2 cellular contexts compared by ENCODE assay signal in the genomic region with DNA sequence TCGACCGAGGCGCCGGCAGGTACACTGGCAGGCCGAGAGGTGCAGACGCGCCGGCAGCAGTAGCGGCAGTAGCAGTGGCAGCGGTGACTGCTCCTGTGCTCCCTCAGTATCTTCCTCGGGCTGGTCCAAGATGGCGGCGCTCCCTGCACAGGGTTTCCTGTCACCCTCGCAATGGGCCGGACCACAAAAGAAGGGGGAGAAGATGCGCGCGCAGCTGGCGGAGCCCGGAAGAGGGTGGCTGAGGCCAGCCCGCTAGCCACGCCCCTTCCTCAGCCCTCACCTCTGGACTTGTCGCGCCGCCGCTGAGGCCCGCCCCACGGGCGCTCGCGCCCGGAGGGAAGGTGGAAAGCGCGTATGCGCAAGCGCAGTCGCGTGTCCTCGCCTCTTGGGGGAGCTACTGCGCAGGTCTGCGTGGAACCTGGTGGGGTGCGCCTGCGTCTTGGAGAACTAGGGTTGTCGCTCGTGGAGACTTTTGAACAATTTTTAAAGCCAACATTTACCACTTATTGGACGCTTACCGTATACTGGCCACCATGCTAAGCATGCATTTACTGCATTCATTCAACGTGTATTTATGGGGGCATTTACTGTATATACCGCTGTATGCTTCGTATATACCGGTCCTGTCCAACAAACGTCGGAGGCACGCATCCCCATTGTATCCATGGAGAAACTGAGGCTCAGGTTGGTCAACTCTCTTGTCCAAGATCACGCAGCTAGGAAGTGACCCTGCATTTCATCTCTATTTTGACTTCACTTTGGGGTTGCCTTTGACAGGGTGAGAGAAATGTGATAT.
TF ChIP-seq lines count a peak whose summit lies in the region.

Gene RAB14 (minus strand): TSS at position 132 of the 796 bp plus-strand sequence. CDS start 8,457 bp downstream, outside the sequence.

TF ChIP-seq in IMR-90, 13 proteins besides CTCF, POLR2A, EP300 and RAD21:
- TF ChIP-seq USF2 (IDR thresholded peaks at IDR 0.05; ENCODE audit: low read depth, low read length): no peak
- peak; percentile 78 for TF ChIP-seq MAZ (IDR thresholded peaks at IDR 0.05; ENCODE audit: borderline replicate concordance, low read depth, low read length)
- peak; percentile 91; the same call in 1 of the 2 replicates for TF ChIP-seq MXI1 (IDR thresholded peaks at IDR 0.05; ENCODE audit: borderline replicate concordance, low read depth, low read length)
- no peak for TF ChIP-seq CEBPB (IDR thresholded peaks at IDR 0.05; ENCODE audit: low read depth, low read length)
- no peak for TF ChIP-seq SMC3 (IDR thresholded peaks at IDR 0.05; ENCODE audit: low read depth, low read length)
- TF ChIP-seq MAFK (IDR thresholded peaks at IDR 0.05; ENCODE audit: low read depth, low read length): no peak

TF ChIP-seq in endothelial cell of umbilical vein, 7 proteins besides CTCF, POLR2A, EP300 and RAD21:
- TF ChIP-seq EZH2 (IDR thresholded peaks at IDR 0.05; ENCODE audit: borderline replicate concordance, low read depth, low read length, severe bottlenecking) (no peak), POLR2AphosphoS5 (IDR thresholded peaks at IDR 0.05; ENCODE audit: insufficient read depth, low read depth, low read length) (peak; percentile 91), MYC (IDR thresholded peaks at IDR 0.05; ENCODE audit: low read depth, low read length) (no peak), GATA2 (IDR thresholded peaks at IDR 0.05; ENCODE audit: insufficient read depth, insufficient read length, low read depth, low read length) (no peak), JUN (IDR thresholded peaks at IDR 0.05; ENCODE audit: borderline replicate concordance, insufficient read depth, insufficient read length, low read depth) (no peak), FOS (IDR thresholded peaks at IDR 0.05; ENCODE audit: borderline replicate concordance, insufficient read depth, low read length) (no peak)
- TF ChIP-seq, protein P1, sequence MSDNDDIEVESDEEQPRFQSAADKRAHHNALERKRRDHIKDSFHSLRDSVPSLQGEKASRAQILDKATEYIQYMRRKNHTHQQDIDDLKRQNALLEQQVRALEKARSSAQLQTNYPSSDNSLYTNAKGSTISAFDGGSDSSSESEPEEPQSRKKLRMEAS (IDR thresholded peaks at IDR 0.05; ENCODE audit: insufficient read depth, insufficient read length): peak; percentile 7
